18 cellular contexts compared by ENCODE assay signal in genomic region chr2:239625106-239625845, GRCh38.
DNase-seq lines count a peak whose midpoint lies in the region; ATAC-seq and TF ChIP-seq lines count a peak whose summit lies in the region.
"Had no signal": no experiment of that assay in that cellular context is flagged by ENCODE, and none has a peak within 500 bp of the region (broad histone marks: within the 10 kb centered on the region; RNA-seq: fewer than 3 reads in every experiment).

No MANE protein-coding gene starts in this region.

- H3K9me3 ChIP-seq in CD4-positive, CD25-positive, alpha-beta regulatory T cell (ENCODE audit: control insufficient read depth in 2 of 2, low read length in 2 of 2): no peaks in the 10 kb centered on the region
- H3K9me3 ChIP-seq in CD8-positive, alpha-beta T cell (ENCODE audit: low read length): no peaks in the 10 kb centered on the region
- H3K9me3 ChIP-seq in upper lobe of left lung (no peaks in the 10 kb centered on the region), left lung (no peaks in the 10 kb centered on the region)

- no peaks in the 10 kb centered on the region for H3K36me3 ChIP-seq in CD4-positive, CD25-positive, alpha-beta regulatory T cell (ENCODE audit: control insufficient read depth, insufficient read depth, low read length)
- no peaks in the 10 kb centered on the region for H3K36me3 ChIP-seq in CD8-positive, alpha-beta T cell (ENCODE audit: insufficient read depth, low read length)
- H3K36me3 ChIP-seq in upper lobe of left lung (no peaks in the 10 kb centered on the region), left lung (no peaks in the 10 kb centered on the region)

- intact Hi-C loops in CD8-positive, alpha-beta T cell (cut with DNase I, micrococcal nuclease): loop anchor here in 1 of 2 experiments (10.0 kb wide), 1 partner anchor 360 kb away; no protein-coding TSS in a partner anchor
- intact Hi-C loops in natural killer cell (cut with micrococcal nuclease): loop anchor here (10.0 kb wide), 1 partner anchor 360 kb away; no protein-coding TSS in a partner anchor
- intact Hi-C loops in left lung (cut with DNase I): no loop called here

- H3K4me1 Mint-ChIP-seq in CD4-positive, CD25-positive, alpha-beta regulatory T cell: peaks cover 15 to 46% (median 36%) of the 10 kb centered on the region in 4 donors
- H3K4me1 Mint-ChIP-seq in CD8-positive, alpha-beta T cell (ENCODE audit: low read depth): peaks cover 40% of the 10 kb centered on the region
- H3K4me1 Mint-ChIP-seq in T-helper 2 cell treated with Interferon-gamma antibody and Interleukin-4, amounts not matched to agents 5 μg/mL and 100 μg/mL, for 36 hours (ENCODE audit: low read depth): peaks cover 46% of the 10 kb centered on the region
- peaks cover 65 to 70% of the 10 kb centered on the region in 2 donors for H3K4me1 Mint-ChIP-seq in natural killer cell

- H3K4me3 ChIP-seq in CD4-positive, CD25-positive, alpha-beta regulatory T cell (ENCODE audit: low read depth, low read length): no peak overlapping the region
- no peak overlapping the region for H3K4me3 ChIP-seq in CD8-positive, alpha-beta T cell (ENCODE audit: low read depth, low read length)
- no peak overlapping the region for H3K4me3 ChIP-seq in upper lobe of left lung
- no peak overlapping the region for H3K4me3 ChIP-seq in left lung
- H3K4me3 ChIP-seq: K562 had no signal

- peak overlapping the region; percentile 14 for H3K27ac ChIP-seq in CD4-positive, CD25-positive, alpha-beta regulatory T cell (ENCODE audit: insufficient read depth, low read length, poor library complexity, severe bottlenecking)
- H3K27ac ChIP-seq in CD8-positive, alpha-beta T cell (ENCODE audit: low read depth, low read length): no peak overlapping the region
- H3K27ac ChIP-seq in upper lobe of left lung (no peak overlapping the region), left lung (no peak overlapping the region)
- H3K27ac ChIP-seq: C4-2B had no signal

- TF ChIP-seq POLR2A in upper lobe of left lung (IDR thresholded peaks at IDR 0.05): no peak

- peaks cover 48% of the 10 kb centered on the region for H3K4me1 ChIP-seq in CD4-positive, CD25-positive, alpha-beta regulatory T cell (ENCODE audit: control insufficient read depth, insufficient read depth, low read length, poor library complexity, severe bottlenecking)
- H3K4me1 ChIP-seq in CD8-positive, alpha-beta T cell (ENCODE audit: insufficient read depth, low read length): peaks cover 32% of the 10 kb centered on the region
- H3K4me1 ChIP-seq in upper lobe of left lung (no peaks in the 10 kb centered on the region), left lung (no peaks in the 10 kb centered on the region)

- no peaks in the 10 kb centered on the region for H3K36me3 Mint-ChIP-seq in CD4-positive, CD25-positive, alpha-beta regulatory T cell
- H3K36me3 Mint-ChIP-seq in CD8-positive, alpha-beta T cell: no peaks in the 10 kb centered on the region
- peaks cover 6% of the 10 kb centered on the region for H3K36me3 Mint-ChIP-seq in T-helper 2 cell treated with Interferon-gamma antibody and Interleukin-4, amounts not matched to agents 5 μg/mL and 100 μg/mL, for 36 hours (ENCODE audit: low read depth)
- no peaks in the 10 kb centered on the region for H3K36me3 Mint-ChIP-seq in natural killer cell

- H3K9me3 Mint-ChIP-seq in CD4-positive, CD25-positive, alpha-beta regulatory T cell: peaks cover 0 to 3% (median 0%) of the 10 kb centered on the region in 7 donors
- no peaks in the 10 kb centered on the region for H3K9me3 Mint-ChIP-seq in CD8-positive, alpha-beta T cell
- no peaks in the 10 kb centered on the region for H3K9me3 Mint-ChIP-seq in T-helper 2 cell treated with Interferon-gamma antibody and Interleukin-4, amounts not matched to agents 5 μg/mL and 100 μg/mL, for 36 hours
- H3K9me3 Mint-ChIP-seq in natural killer cell: no peaks in the 10 kb centered on the region

- H3K27me3 ChIP-seq in CD4-positive, CD25-positive, alpha-beta regulatory T cell (ENCODE audit: control insufficient read depth, insufficient read depth, low read length): no peaks in the 10 kb centered on the region
- no peaks in the 10 kb centered on the region for H3K27me3 ChIP-seq in CD8-positive, alpha-beta T cell (ENCODE audit: insufficient read depth, low read length)
- H3K27me3 ChIP-seq in upper lobe of left lung (no peaks in the 10 kb centered on the region), left lung (no peaks in the 10 kb centered on the region)

- TF ChIP-seq EP300 in upper lobe of left lung (IDR thresholded peaks at IDR 0.05): no peak

- peak overlapping the region in 1 of 3 donors; percentile 88 for H3K27ac Mint-ChIP-seq in CD4-positive, CD25-positive, alpha-beta regulatory T cell
- H3K27ac Mint-ChIP-seq in CD8-positive, alpha-beta T cell: peak overlapping the region; percentile 66
- H3K27ac Mint-ChIP-seq in T-helper 2 cell treated with Interferon-gamma antibody and Interleukin-4, amounts not matched to agents 5 μg/mL and 100 μg/mL, for 36 hours: peak overlapping the region; percentile 72
- H3K27ac Mint-ChIP-seq in natural killer cell: peak overlapping the region; percentile 68 to 85

- no peak for DNase-seq in CD4-positive, CD25-positive, alpha-beta regulatory T cell
- peak in 1 of 7 experiments; percentile 42 for DNase-seq in CD8-positive, alpha-beta T cell
- DNase-seq in T-helper 2 cell treated with Interferon-gamma antibody and Interleukin-4, amounts not matched to agents 5 μg/mL and 100 μg/mL, for 36 hours (ENCODE audit: low spot score): no peak
- no peak for DNase-seq in natural killer cell
- no peak for DNase-seq in upper lobe of left lung
- no peak for DNase-seq in activated CD4-positive, alpha-beta T cell treated with anti-CD3 and anti-CD28 coated beads, Interleukin-2, amount 50 U/mL, for 1 hour
- DNase-seq in left lung: no peak
- DNase-seq: DMS79, HCEC 1CT, NCI-H1092, NCI-H146, NCI-H2081, NCI-H748 treated with DMSO at 0.1 percent for 48 hours, RPMI8226, SIG-M5 had no signal

- peak overlapping the region in 1 of 4 donors; percentile 53 for H3K4me3 Mint-ChIP-seq in CD4-positive, CD25-positive, alpha-beta regulatory T cell
- H3K4me3 Mint-ChIP-seq in CD8-positive, alpha-beta T cell: no peak overlapping the region
- H3K4me3 Mint-ChIP-seq in T-helper 2 cell treated with Interferon-gamma antibody and Interleukin-4, amounts not matched to agents 5 μg/mL and 100 μg/mL, for 36 hours: no peak overlapping the region
- H3K4me3 Mint-ChIP-seq in natural killer cell: peak overlapping the region; percentile 47

- POLR2A ChIA-PET in CD8-positive, alpha-beta T cell (lab: Charles Lee): interaction anchor here (1.1 kb wide), 2 partner anchors 16 to 21 kb away, joined by 3 read pairs; no protein-coding TSS in a partner anchor

- WGBS in upper lobe of left lung, 2 donors: 92 to 95% methylated on average over 15 to 17 of the region's 17 CpGs

- no peak for ATAC-seq in CD4-positive, CD25-positive, alpha-beta regulatory T cell (ENCODE audit: low read depth in 2 of 2)
- ATAC-seq in CD8-positive, alpha-beta T cell: no peak
- ATAC-seq in natural killer cell (peak; percentile 14 to 33 (median 18)), upper lobe of left lung (ENCODE audit: low FRiP score in 2 of 2) (no peak), HG03175 (IDR thresholded peaks at IDR 0.05; ENCODE audit: unreplicated experiment) (no peak), left lung (no peak)
- ATAC-seq: K562 had no signal

- no peak for TF ChIP-seq CTCF in CD8-positive, alpha-beta T cell (IDR thresholded peaks at IDR 0.05)
- TF ChIP-seq CTCF in natural killer cell (IDR thresholded peaks at IDR 0.05): no peak
- TF ChIP-seq CTCF in upper lobe of left lung (IDR thresholded peaks at IDR 0.05): no peak
- no peak for TF ChIP-seq CTCF in left lung (IDR thresholded peaks at IDR 0.05)

- CTCF ChIA-PET in CD8-positive, alpha-beta T cell (lab: Charles Lee): interaction anchor here (1.5 kb wide), 1 partner anchor 20 kb away, joined by 3 read pairs; no protein-coding TSS in a partner anchor

- peaks cover 14% of the 10 kb centered on the region for H3K27me3 Mint-ChIP-seq in CD4-positive, CD25-positive, alpha-beta regulatory T cell
- no peaks in the 10 kb centered on the region for H3K27me3 Mint-ChIP-seq in CD8-positive, alpha-beta T cell (ENCODE audit: low read depth)
- peaks cover 6% of the 10 kb centered on the region for H3K27me3 Mint-ChIP-seq in T-helper 2 cell treated with Interferon-gamma antibody and Interleukin-4, amounts not matched to agents 5 μg/mL and 100 μg/mL, for 36 hours (ENCODE audit: low read depth)
- H3K27me3 Mint-ChIP-seq in natural killer cell (ENCODE audit: low read depth in 2 of 2): no peaks in the 10 kb centered on the region

Comparison
In these comparisons a context has a peak if more than half of its experiments do, and no peak if none do; other contexts are left out.
1. ATAC-seq: peak in natural killer cell (3 of 3); none in CD4-positive, CD25-positive, alpha-beta regulatory T cell (0 of 2), CD8-positive, alpha-beta T cell (single experiment), upper lobe of left lung (0 of 2), HG03175 (single experiment) and left lung (single experiment).